In the genomic region with DNA sequence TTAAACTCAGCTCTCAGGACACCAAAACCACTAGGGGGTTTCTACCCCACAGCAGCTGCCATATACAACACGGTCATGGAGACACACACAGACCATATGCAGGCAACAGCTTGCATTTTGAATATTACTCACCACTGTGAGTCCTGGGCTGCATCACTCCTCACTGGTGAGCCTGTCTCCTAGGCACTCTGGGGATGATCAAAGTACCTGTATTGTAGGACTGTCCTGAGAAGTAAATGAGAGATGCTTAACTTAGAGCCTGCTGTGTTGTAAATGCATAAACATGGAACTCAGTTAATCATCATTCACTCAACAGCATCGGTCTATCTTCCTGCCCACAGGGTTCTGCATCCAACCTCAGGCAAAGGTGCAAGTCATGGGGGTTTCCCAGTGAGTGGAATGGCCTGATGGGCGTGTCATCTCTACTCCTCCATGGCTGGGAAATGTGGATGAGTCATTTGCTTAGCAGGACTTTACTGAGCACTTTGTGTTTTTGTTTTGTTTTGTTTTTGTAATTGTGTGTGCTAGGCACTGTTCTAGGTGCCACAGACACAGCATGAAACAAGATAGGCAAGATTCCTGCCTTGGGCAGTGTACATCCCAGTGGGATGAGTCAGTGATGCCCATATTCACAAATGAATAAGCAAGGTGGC, we compare ENCODE assay signal across 9 cellular contexts.
A peak's percentile ranks its signal among the peaks of the same experiment; 100 is the strongest.
DNase-seq lines count a peak whose midpoint lies in the region; ATAC-seq, FAIRE-seq and TF ChIP-seq lines count a peak whose summit lies in the region.
"Had no signal": no experiment of that assay in that cellular context is flagged by ENCODE, and none has a peak within 500 bp of the region (broad histone marks: within the 10 kb centered on the region; RNA-seq: fewer than 3 reads in every experiment).

No MANE protein-coding gene starts in this region.

- 54 to 75% (median 65%) methylated on average over 3 of the region's 3 CpGs for WGBS in stomach, 5 donors

- peak overlapping the region; percentile 67 for H3K4me2 ChIP-seq in keratinocyte (ENCODE audit: control insufficient read depth, extremely low read depth, insufficient read depth, low read depth, low read length)

- H3K27me3 ChIP-seq in keratinocyte (ENCODE audit: control insufficient read depth, extremely low read depth, insufficient read depth, low read length) (no peaks in the 10 kb centered on the region), stomach (peaks cover 0 to 20% (median 0%) of the 10 kb centered on the region in 3 donors)
- H3K27me3 ChIP-seq: BLaER1 treated with 17β-estradiol and CSF1 and Interleukin-3, amounts not matched to agents 10 nM and 100 nM had no signal

- H3K9me3 Mint-ChIP-seq in activated CD4-positive, alpha-beta T cell treated with anti-CD3 and anti-CD28 coated beads for 36 hours (ENCODE audit: low read depth), result no peaks in the 10 kb centered on the region

- no peak for TF ChIP-seq EP300 in stomach (IDR thresholded peaks at IDR 0.05)

- intact Hi-C loops in activated CD4-positive, alpha-beta T cell treated with anti-CD3 and anti-CD28 coated beads for 36 hours (cut with DNase I, micrococcal nuclease), result loop anchor here in 1 of 2 experiments (2.0 kb wide), 1 partner anchor 353 kb away; no protein-coding TSS in a partner anchor
- intact Hi-C loops in stomach (cut with DNase I; ENCODE audit: low total_unique reads), result no loop called here

- dilution Hi-C loops in keratinocyte (cut with MboI; ENCODE audit: extremely low pct_ligation_motif_present, low sequenced_read_pairs), result no loop called here

- H3K4me3 Mint-ChIP-seq in activated CD4-positive, alpha-beta T cell treated with anti-CD3 and anti-CD28 coated beads for 36 hours, result no peak overlapping the region

- peaks cover 7% of the 10 kb centered on the region for H3K4me1 Mint-ChIP-seq in activated CD4-positive, alpha-beta T cell treated with anti-CD3 and anti-CD28 coated beads for 36 hours

- no peaks in the 10 kb centered on the region for H4K20me1 ChIP-seq in keratinocyte (ENCODE audit: control insufficient read depth, extremely low read depth, insufficient read depth, low read length)
- H4K20me1 ChIP-seq: BLaER1 treated with 17β-estradiol and CSF1 and Interleukin-3, amounts not matched to agents 10 nM and 100 nM had no signal

- peak overlapping the region; percentile 46 for H2AFZ ChIP-seq in keratinocyte (ENCODE audit: control insufficient read depth, low read length)

- H3K79me2 ChIP-seq in keratinocyte (ENCODE audit: control insufficient read depth, insufficient read depth, low read length), result no peaks in the 10 kb centered on the region

- peak; percentile 99 for FAIRE-seq in keratinocyte (lab: Jason Lieb, UNC)

- H3K9me1 ChIP-seq in keratinocyte (ENCODE audit: control insufficient read depth, extremely low read depth, insufficient read depth, low read length), result no peaks in the 10 kb centered on the region

- H3K27ac Mint-ChIP-seq in activated CD4-positive, alpha-beta T cell treated with anti-CD3 and anti-CD28 coated beads for 36 hours, result peak overlapping the region; percentile 17

- peak overlapping the region; percentile 78 for H3K9ac ChIP-seq in keratinocyte (ENCODE audit: control insufficient read depth, extremely low read depth, insufficient read depth, low read length)
- H3K9ac ChIP-seq: BLaER1 treated with 17β-estradiol and CSF1 and Interleukin-3, amounts not matched to agents 10 nM and 100 nM had no signal

- POLR2A ChIA-PET in activated CD4-positive, alpha-beta T cell treated with anti-CD3 and anti-CD28 coated beads for 36 hours (lab: Charles Lee), result no interaction called here

- CTCF ChIA-PET in activated CD4-positive, alpha-beta T cell treated with anti-CD3 and anti-CD28 coated beads for 36 hours (lab: Charles Lee), result interaction anchor here (0.6 kb wide), 2 partner anchors 40 to 1182 kb away, joined by 4 read pairs; no protein-coding TSS in a partner anchor

- H3K4me3 ChIP-seq in keratinocyte (ENCODE audit: control insufficient read depth in 2 of 3, extremely low read depth in 1 of 3, insufficient read depth in 2 of 3, low read depth in 1 of 3, low read length in 3 of 3) (peak overlapping the region in 2 of 3 experiments; percentile 13 to 30), stomach (no peak overlapping the region)
- H3K4me3 ChIP-seq: BLaER1 treated with 17β-estradiol and CSF1 and Interleukin-3, amounts not matched to agents 10 nM and 100 nM had no signal

- H3K36me3 Mint-ChIP-seq in activated CD4-positive, alpha-beta T cell treated with anti-CD3 and anti-CD28 coated beads for 36 hours (ENCODE audit: low read depth), result no peaks in the 10 kb centered on the region

- H3K27ac ChIP-seq in keratinocyte (ENCODE audit: control insufficient read depth, insufficient read depth, low read length) (peak overlapping the region; percentile 92), stomach (no peak overlapping the region)

- peaks cover 5% of the 10 kb centered on the region for H3K27me3 Mint-ChIP-seq in activated CD4-positive, alpha-beta T cell treated with anti-CD3 and anti-CD28 coated beads for 36 hours

- no peaks in the 10 kb centered on the region for H3K9me3 ChIP-seq in keratinocyte (ENCODE audit: control insufficient read depth, low read depth, low read length)
- H3K9me3 ChIP-seq in stomach, result no peaks in the 10 kb centered on the region
- H3K9me3 ChIP-seq: BLaER1 treated with 17β-estradiol and CSF1 and Interleukin-3, amounts not matched to agents 10 nM and 100 nM had no signal

- DNase-seq in activated CD4-positive, alpha-beta T cell treated with anti-CD3 and anti-CD28 coated beads for 36 hours, result peak; percentile 72
- no peak for DNase-seq in activated CD4-positive, alpha-beta T cell treated with anti-CD3 and anti-CD28 coated beads for 1 hour
- peak; percentile 88 for DNase-seq in SW480 (ENCODE audit: low spot score)
- peak; percentile 99 for DNase-seq in keratinocyte (ENCODE audit: low read depth, low spot score)
- DNase-seq in SIG-M5 treated with dmso at 0.1 percent for 504 hours (lab: John Stamatoyannopoulos, UW; ENCODE audit: unreplicated experiment), result no peak
- no peak for DNase-seq in stomach
- DNase-seq in GF-D8 (lab: John Stamatoyannopoulos, UW), result no peak

- peaks cover 29% of the 10 kb centered on the region for H3K4me1 ChIP-seq in keratinocyte (ENCODE audit: control insufficient read depth, extremely low read depth, insufficient read depth, low read length)
- H3K4me1 ChIP-seq in stomach, result no peaks in the 10 kb centered on the region

- peak; percentile 91 for ATAC-seq in activated CD4-positive, alpha-beta T cell treated with anti-CD3 and anti-CD28 coated beads for 36 hours
- peak; percentile 90 for ATAC-seq in HG02852 (IDR thresholded peaks at IDR 0.05; ENCODE audit: unreplicated experiment)

- H3K36me3 ChIP-seq in keratinocyte (ENCODE audit: control insufficient read depth in 2 of 2, extremely low read depth in 1 of 2, insufficient read depth in 2 of 2, low read length in 2 of 2), result no peaks in the 10 kb centered on the region
- no peaks in the 10 kb centered on the region for H3K36me3 ChIP-seq in stomach
- H3K36me3 ChIP-seq: BLaER1 treated with 17β-estradiol and CSF1 and Interleukin-3, amounts not matched to agents 10 nM and 100 nM had no signal

- TF ChIP-seq POLR2A in stomach (IDR thresholded peaks at IDR 0.05), result no peak

- peak in 1 of 3 experiments; percentile 21 for TF ChIP-seq CTCF in keratinocyte (optimal IDR thresholded peaks at IDR 0.05 in 1 of 3, IDR thresholded peaks at IDR 0.05 in 1 of 3, conservative IDR thresholded peaks at IDR 0.05 in 1 of 3; ENCODE audit: extremely low read depth in 1 of 3, insufficient read depth in 2 of 3, low read length in 3 of 3)
- TF ChIP-seq CTCF in stomach (IDR thresholded peaks at IDR 0.05), result no peak

Comparison
In these comparisons a context has a peak if more than half of its experiments do, and no peak if none do; other contexts are left out.
1. DNase-seq: peak in activated CD4-positive, alpha-beta T cell treated with anti-CD3 and anti-CD28 coated beads for 36 hours (single experiment), SW480 (single experiment) and keratinocyte (single experiment); none in activated CD4-positive, alpha-beta T cell treated with anti-CD3 and anti-CD28 coated beads for 1 hour (single experiment), SIG-M5 treated with dmso at 0.1 percent for 504 hours (single experiment), stomach (single experiment) and GF-D8 (single experiment).
2. H3K4me3 ChIP-seq: peak in keratinocyte (2 of 3); none in stomach (0 of 4).